In the genomic region with DNA sequence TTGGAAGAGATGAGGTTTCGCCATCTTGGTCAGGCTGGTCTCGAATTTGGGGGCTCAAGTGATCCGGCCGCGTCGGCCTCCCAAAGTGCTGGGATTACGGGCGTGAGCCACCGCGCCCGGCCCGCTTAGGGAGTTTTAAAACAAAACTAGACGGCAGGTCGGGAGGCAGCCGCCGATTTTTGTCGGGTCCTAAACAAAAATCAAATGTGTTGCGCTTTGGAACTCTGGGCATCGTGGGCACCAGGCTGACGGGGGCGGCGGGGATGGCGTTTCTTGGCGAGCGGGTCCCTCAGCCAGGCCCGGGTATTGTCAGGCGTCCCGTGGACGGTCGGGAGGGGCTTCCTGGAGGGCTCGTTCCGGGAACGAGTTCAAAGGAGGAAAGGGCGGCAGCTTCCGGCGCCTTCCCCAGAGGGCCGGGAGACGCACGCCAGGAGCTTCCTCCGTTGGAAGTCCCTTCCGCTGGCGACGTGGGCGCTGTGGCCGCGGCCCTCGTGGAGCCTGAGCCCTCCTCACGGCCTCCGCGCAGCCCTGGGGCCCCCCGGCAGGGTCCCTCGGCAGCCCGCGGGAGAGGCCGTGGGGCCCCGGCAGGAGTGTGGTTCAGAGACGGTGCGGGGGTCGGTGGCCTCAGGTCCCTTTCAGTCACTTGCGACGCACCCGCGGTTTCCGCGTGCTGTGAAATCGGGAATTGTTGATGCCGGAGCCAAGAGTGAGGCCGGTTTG, we compare ENCODE assay signal across 8 cellular contexts. TPM values are rescaled to one million over a fixed set of nuclear protein-coding genes. Genes with fewer than 3 reads are reported as not detected.
DNase-seq lines count a peak whose midpoint lies in the region; ATAC-seq and FAIRE-seq lines count a peak whose summit lies in the region.

No MANE protein-coding gene starts in this region.

- peak; percentile 45 to 46 for ATAC-seq in activated CD4-positive, CD25-positive, alpha-beta regulatory T cell treated with anti-CD3 and anti-CD28 coated beads, Interleukin-2, amount 50 U/mL, for 24 hours
- ATAC-seq in HG02938 (IDR thresholded peaks at IDR 0.05; ENCODE audit: unreplicated experiment): peak; percentile 30
- ATAC-seq in activated naive CD8-positive, alpha-beta T cell treated with anti-CD3 and anti-CD28 coated beads, Interleukin-2, amount 10 ng/mL, durations not matched to agents 7 days and 5 days (ENCODE audit: low read depth): peak; percentile 46

- no peaks in the 10 kb centered on the region for H3K27me3 ChIP-seq in small intestine (ENCODE audit: control insufficient read depth in 2 of 2, insufficient read depth in 2 of 2, low read length in 2 of 2)

- H3K27me3 Mint-ChIP-seq in activated naive CD8-positive, alpha-beta T cell treated with anti-CD3 and anti-CD28 coated beads, Interleukin-2, amount 10 ng/mL, durations not matched to agents 7 days and 5 days: no peaks in the 10 kb centered on the region

- FAIRE-seq in small intestine (lab: Jason Lieb, UNC): no peak

- no peak for DNase-seq in activated CD4-positive, CD25-positive, alpha-beta regulatory T cell (lab: John Stamatoyannopoulos, UW)
- DNase-seq in OCI-M1 (lab: John Stamatoyannopoulos, UW) (peak; percentile 86), small intestine (peak; percentile 45), kidney glomerular epithelial cell (lab: John Stamatoyannopoulos, UW) (no peak)
- peak; percentile 71 for DNase-seq in activated naive CD8-positive, alpha-beta T cell treated with anti-CD3 and anti-CD28 coated beads, Interleukin-2, amount 10 ng/mL, durations not matched to agents 7 days and 5 days

- H3K9me3 Mint-ChIP-seq in activated naive CD8-positive, alpha-beta T cell treated with anti-CD3 and anti-CD28 coated beads, Interleukin-2, amount 10 ng/mL, durations not matched to agents 7 days and 5 days: no peaks in the 10 kb centered on the region

- peaks cover 0 to 3% of the 10 kb centered on the region in 2 donors for H3K4me1 ChIP-seq in small intestine (ENCODE audit: control insufficient read depth in 2 of 2, insufficient read depth in 1 of 2, low read depth in 1 of 2, low read length in 1 of 2)

- H3K4me3 ChIP-seq in iPS-11a (ENCODE audit: low read depth, low read length) (peak overlapping the region; percentile 54), small intestine (ENCODE audit: low read depth in 1 of 2, low read length in 2 of 2) (peak overlapping the region; percentile 62 to 69)

- H3K36me3 ChIP-seq in small intestine (ENCODE audit: control insufficient read depth in 2 of 2, insufficient read depth in 2 of 2, low read length in 2 of 2): peaks cover 0 to 3% of the 10 kb centered on the region in 2 donors

- peak overlapping the region; percentile 86 for H3K4me3 Mint-ChIP-seq in activated naive CD8-positive, alpha-beta T cell treated with anti-CD3 and anti-CD28 coated beads, Interleukin-2, amount 10 ng/mL, durations not matched to agents 7 days and 5 days

- POLR2A ChIA-PET in activated naive CD8-positive, alpha-beta T cell treated with anti-CD3 and anti-CD28 coated beads, Interleukin-2, amount 10 ng/mL, durations not matched to agents 7 days and 5 days (lab: Charles Lee): interaction anchor here (0.6 to 2.2 kb wide), 7 partner anchors 10 to 358 kb away, joined by 3 to 10 read pairs (median 3); a partner anchor contains a TSS

- peaks cover 7% of the 10 kb centered on the region for H3K36me3 Mint-ChIP-seq in activated naive CD8-positive, alpha-beta T cell treated with anti-CD3 and anti-CD28 coated beads, Interleukin-2, amount 10 ng/mL, durations not matched to agents 7 days and 5 days

- WGBS in small intestine, 3 donors: 10 to 14% (median 11%) methylated on average over 63 to 68 of the region's 68 CpGs

- peaks cover 21% of the 10 kb centered on the region for H3K4me1 Mint-ChIP-seq in activated naive CD8-positive, alpha-beta T cell treated with anti-CD3 and anti-CD28 coated beads, Interleukin-2, amount 10 ng/mL, durations not matched to agents 7 days and 5 days

- peak overlapping the region in 1 of 2 donors; percentile 62 for H3K27ac ChIP-seq in small intestine (ENCODE audit: low read depth in 1 of 2, low read length in 1 of 2)

- no peaks in the 10 kb centered on the region for H3K9me3 ChIP-seq in small intestine (ENCODE audit: control insufficient read depth, low read depth)

- peak overlapping the region; percentile 77 for H3K27ac Mint-ChIP-seq in activated naive CD8-positive, alpha-beta T cell treated with anti-CD3 and anti-CD28 coated beads, Interleukin-2, amount 10 ng/mL, durations not matched to agents 7 days and 5 days

RNA-seq across cellular contexts. Expression of a gene that starts 59.2 kb away (rescaled TPM):
- total RNA-seq in activated naive CD8-positive, alpha-beta T cell treated with anti-CD3 and anti-CD28 coated beads, Interleukin-2, amount 10 ng/mL, durations not matched to agents 7 days and 5 days: 10 to 100 TPM; 23.3 to 27.7 TPM
- 10 to 100 TPM in 1 of 3 donors, 1 to 10 TPM in 2; 1.1 to 15.3 (median 1.8) TPM for polyA plus RNA-seq in small intestine

Comparison
In these comparisons a context has a peak if more than half of its experiments do, and no peak if none do; other contexts are left out.
1. DNase-seq: peak in OCI-M1 (single experiment), activated naive CD8-positive, alpha-beta T cell treated with anti-CD3 and anti-CD28 coated beads, Interleukin-2, amount 10 ng/mL, durations not matched to agents 7 days and 5 days (single experiment) and small intestine (single experiment); none in activated CD4-positive, CD25-positive, alpha-beta regulatory T cell (0 of 4) and kidney glomerular epithelial cell (single experiment).
2. Peak in every context shown above with its lines, with median percentiles within 50 percentile points of each other: ATAC-seq.